Comparison of ENCODE assay signal across 27 cellular contexts in genomic region chr13:31956944-31957644, GRCh38.
"Had no signal": no experiment of that assay in that cellular context is flagged by ENCODE, and none has a peak within 500 bp of the region (broad histone marks: within the 10 kb centered on the region; RNA-seq: fewer than 3 reads in every experiment).

No MANE protein-coding gene starts in this region.

- H3K36me3 Mint-ChIP-seq: activated naive CD8-positive, alpha-beta T cell treated with anti-CD3 and anti-CD28 coated beads for 36 hours; mesothelial cell of epicardium; naive thymus-derived CD8-positive, alpha-beta T cell; neural progenitor cell had no signal

- H3K9me3 ChIP-seq: breast epithelium, left lung, upper lobe of left lung had no signal

- H3K4me1 Mint-ChIP-seq: activated CD4-positive, alpha-beta T cell treated with anti-CD3 and anti-CD28 coated beads for 36 hours; activated naive CD8-positive, alpha-beta T cell treated with anti-CD3 and anti-CD28 coated beads for 36 hours; central memory CD8-positive, alpha-beta T cell; endodermal cell; mesothelial cell of epicardium; naive thymus-derived CD8-positive, alpha-beta T cell; neural progenitor cell had no signal

- H3K27me3 ChIP-seq: breast epithelium, gastroesophageal sphincter, left lung, neural progenitor cell, upper lobe of left lung had no signal

- DNase-seq: activated CD4-positive, alpha-beta T cell treated with anti-CD3 and anti-CD28 coated beads for 36 hours; activated CD4-positive, alpha-beta T cell treated with anti-CD3 and anti-CD28 coated beads, Interleukin-2, amount 50 U/mL, for 4 hours; activated CD8-positive, alpha-beta memory T cell treated with anti-CD3 and anti-CD28 coated beads for 24 hours; activated CD8-positive, alpha-beta memory T cell treated with anti-CD3 and anti-CD28 coated beads, Interleukin-2, amount 50 U/mL, for 4 hours; activated naive CD4-positive, alpha-beta T cell treated with Interleukin-2 at 50 U/mL for 16 hours; activated naive CD8-positive, alpha-beta T cell treated with anti-CD3 and anti-CD28 coated beads for 36 hours; activated T-cell treated with anti-CD3 and anti-CD28 coated beads, Interleukin-2, amount 50 U/mL, for 24 hours; amniotic stem cell; endodermal cell; head of caudate nucleus; left lung; naive thymus-derived CD8-positive, alpha-beta T cell; posterior cingulate gyrus; stimulated activated CD4-positive, alpha-beta T cell treated with anti-CD3 and anti-CD28 coated beads, Interleukin-2, amount 100 ng/mL, for 48 hours; stimulated activated CD8-positive, alpha-beta memory T cell treated with anti-CD3 and anti-CD28 coated beads, Interleukin-4, amount 100 ng/mL, for 48 hours; stimulated activated naive CD4-positive, alpha-beta T cell; T-helper 9 cell; upper lobe of left lung had no signal

- H3K4me2 ChIP-seq: neural progenitor cell had no signal

- H3K9ac ChIP-seq: neural progenitor cell had no signal

- H3K4me3 ChIP-seq: breast epithelium, coronary artery, gastroesophageal sphincter, left lung, neural progenitor cell, upper lobe of left lung had no signal

- H3K27ac Mint-ChIP-seq: activated CD4-positive, alpha-beta T cell treated with anti-CD3 and anti-CD28 coated beads for 36 hours; activated naive CD8-positive, alpha-beta T cell treated with anti-CD3 and anti-CD28 coated beads for 36 hours; activated T-cell treated with anti-CD3 and anti-CD28 coated beads, Interleukin-2, amount 50 U/mL, for 24 hours; activated T-helper 2 cell treated with anti-CD3 and anti-CD28 coated beads, Interferon-gamma antibody, Interleukin-2, Interleukin-4, amounts not matched to agents 10 μg/mL and 5 μg/mL and 100 μg/mL, durations not matched to agents 14 hours and 24 hours and 36 hours; endodermal cell; mesothelial cell of epicardium; naive thymus-derived CD8-positive, alpha-beta T cell; neural progenitor cell had no signal

- H3K36me3 ChIP-seq: breast epithelium, left lung, neural progenitor cell, upper lobe of left lung had no signal

- ATAC-seq: activated CD4-positive, alpha-beta T cell treated with anti-CD3 and anti-CD28 coated beads for 36 hours; gastroesophageal sphincter; left lung; naive thymus-derived CD8-positive, alpha-beta T cell; sciatic nerve had no signal

- H3K27me3 Mint-ChIP-seq: activated CD4-positive, alpha-beta T cell treated with anti-CD3 and anti-CD28 coated beads for 36 hours; central memory CD8-positive, alpha-beta T cell had no signal

- H3K27ac ChIP-seq: breast epithelium, coronary artery, epithelial cell of prostate, gastroesophageal sphincter, left lung, neural progenitor cell, upper lobe of left lung had no signal

- H2AFZ ChIP-seq: neural progenitor cell had no signal

- H3K4me3 Mint-ChIP-seq: activated CD4-positive, alpha-beta T cell treated with anti-CD3 and anti-CD28 coated beads for 36 hours; activated naive CD8-positive, alpha-beta T cell treated with anti-CD3 and anti-CD28 coated beads for 36 hours; activated T-cell treated with anti-CD3 and anti-CD28 coated beads, Interleukin-2, amount 50 U/mL, for 24 hours; central memory CD8-positive, alpha-beta T cell; endodermal cell; mesothelial cell of epicardium; naive thymus-derived CD8-positive, alpha-beta T cell; neural progenitor cell had no signal

- H3K9me3 Mint-ChIP-seq: activated naive CD8-positive, alpha-beta T cell treated with anti-CD3 and anti-CD28 coated beads for 36 hours; activated T-cell treated with anti-CD3 and anti-CD28 coated beads, Interleukin-2, amount 50 U/mL, for 24 hours; central memory CD8-positive, alpha-beta T cell had no signal

- H3K4me1 ChIP-seq: breast epithelium, gastroesophageal sphincter, neural progenitor cell, upper lobe of left lung had no signal
